Comparison of ENCODE assay signal across 8 cellular contexts in the genomic region with DNA sequence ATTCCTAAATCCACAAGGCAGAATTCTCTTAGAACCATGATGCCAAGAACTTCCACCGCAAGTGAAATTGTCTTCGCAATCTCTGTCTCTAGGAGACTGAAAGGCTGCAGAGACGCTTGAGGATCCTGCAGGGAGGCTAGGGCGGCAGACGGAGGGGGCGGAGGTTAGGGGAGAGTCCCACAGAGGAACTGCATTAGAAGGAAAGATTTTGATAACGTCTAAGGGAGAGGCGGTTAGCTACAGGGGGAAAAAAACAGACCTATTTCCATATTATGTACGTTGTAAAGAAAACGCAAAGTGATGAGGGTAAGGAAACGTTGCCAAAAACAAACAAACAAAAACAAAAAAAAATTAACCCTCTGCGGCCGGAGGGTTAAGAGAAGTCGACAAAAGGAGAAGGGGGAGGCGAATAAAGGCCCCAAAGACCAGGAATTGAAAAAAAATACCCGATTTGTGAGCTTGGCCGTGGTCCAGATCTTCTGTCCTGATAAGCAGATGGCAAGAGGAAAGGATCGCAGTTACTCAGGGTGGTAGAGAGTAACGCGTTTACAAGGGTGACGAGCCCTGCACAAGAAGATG.
DNase-seq lines count a peak whose midpoint lies in the region; ATAC-seq lines count a peak whose summit lies in the region.

No MANE protein-coding gene starts in this region.

- peak; percentile 33 for ATAC-seq in GM18907 (IDR thresholded peaks at IDR 0.05; ENCODE audit: unreplicated experiment)
- peak; percentile 21 for ATAC-seq in HG03159 (IDR thresholded peaks at IDR 0.05; ENCODE audit: unreplicated experiment)

- peaks cover 0 to 3% of the 10 kb centered on the region in 2 donors for H3K36me3 ChIP-seq in mucosa of rectum (ENCODE audit: control insufficient read depth in 2 of 2, insufficient read depth in 2 of 2, low read length in 2 of 2)

- H3K9me3 ChIP-seq in mucosa of rectum (ENCODE audit: control insufficient read depth in 2 of 2, low read length in 2 of 2), result no peaks in the 10 kb centered on the region

- no peaks in the 10 kb centered on the region for H3K27me3 ChIP-seq in mucosa of rectum (ENCODE audit: control insufficient read depth in 2 of 2, insufficient read depth in 2 of 2, low read length in 2 of 2)

- DNase-seq in Ammon's horn (ENCODE audit: low spot score), result peak; percentile 69
- peak; percentile 52 for DNase-seq in NCI-H748 (lab: John Stamatoyannopoulos, UW; ENCODE audit: unreplicated experiment)
- DNase-seq in activated CD8-positive, alpha-beta memory T cell treated with anti-CD3 and anti-CD28 coated beads, Interleukin-2, amount 50 U/mL, for 24 hours (ENCODE audit: extremely low read depth), result peak; percentile 23
- DNase-seq in epithelial cell of prostate (ENCODE audit: low read depth, low spot score), result no peak
- DNase-seq in stimulated activated CD8-positive, alpha-beta memory T cell treated with anti-CD3 and anti-CD28 coated beads, Interleukin-7, amount 100 ng/mL, for 48 hours (ENCODE audit: extremely low read depth in 1 of 2, low read depth in 1 of 2), result peak; percentile 8 to 42

- H3K27ac ChIP-seq in epithelial cell of prostate (peak overlapping the region; percentile 88), mucosa of rectum (ENCODE audit: low read depth in 2 of 2, low read length in 2 of 2) (peak overlapping the region; percentile 87 to 97)

- H3K4me1 ChIP-seq in mucosa of rectum (ENCODE audit: control insufficient read depth in 2 of 2, insufficient read depth in 2 of 2, low read length in 2 of 2), result peaks cover 8 to 22% of the 10 kb centered on the region in 2 donors

- peak overlapping the region; percentile 74 to 100 for H3K9ac ChIP-seq in mucosa of rectum (ENCODE audit: low read depth in 1 of 2, low read length in 2 of 2)

- H3K4me3 ChIP-seq in mucosa of rectum (ENCODE audit: low read length in 2 of 2), result peak overlapping the region; percentile 95 to 100
